23 cellular contexts compared by ENCODE assay signal in genomic region chr2:237596518-237596855, GRCh38. TPM values are rescaled to one million over a fixed set of nuclear protein-coding genes. Genes with fewer than 3 reads are reported as not detected.
"Had no signal": no experiment of that assay in that cellular context is flagged by ENCODE, and none has a peak within 500 bp of the region (broad histone marks: within the 10 kb centered on the region; RNA-seq: fewer than 3 reads in every experiment).

No MANE protein-coding gene starts in this region.

- ATAC-seq: activated naive CD8-positive, alpha-beta T cell treated with anti-CD3 and anti-CD28 coated beads, Interleukin-2, amount 50 U/mL, for 24 hours; gastrocnemius medialis; heart right ventricle; left lung had no signal

- H3K27ac ChIP-seq: gastrocnemius medialis, left lung, neural progenitor cell, parathyroid adenoma had no signal

- H3K9me3 ChIP-seq: gastrocnemius medialis, heart right ventricle, left lung had no signal

- DNase-seq: activated CD4-positive, alpha-beta memory T cell treated with anti-CD3 and anti-CD28 coated beads, Interleukin-2, amount 10 ng/mL, durations not matched to agents 7 days and 5 days; activated CD4-positive, alpha-beta T cell treated with anti-CD3 and anti-CD28 coated beads for 1 hour; activated naive CD4-positive, alpha-beta T cell treated with Interleukin-2 at 50 U/mL for 16 hours; activated naive CD8-positive, alpha-beta T cell treated with anti-CD3 and anti-CD28 coated beads, Interleukin-2, amount 50 U/mL, for 24 hours; effector CD4-positive, alpha-beta T cell; gastrocnemius medialis; heart right ventricle; left lung; retina; stimulated activated CD4-positive, alpha-beta T cell treated with anti-CD3 and anti-CD28 coated beads, Interleukin-1b, Interleukin-23, amount 100 ng/mL, for 48 hours; substantia nigra; SW 1271; T-helper 9 cell had no signal

- H3K9ac ChIP-seq: neural progenitor cell, parathyroid adenoma had no signal

- H3K4me3 Mint-ChIP-seq: activated CD4-positive, alpha-beta memory T cell treated with anti-CD3 and anti-CD28 coated beads, Interleukin-2, amount 10 ng/mL, durations not matched to agents 7 days and 5 days; activated naive CD8-positive, alpha-beta T cell treated with anti-CD3 and anti-CD28 coated beads, Interleukin-2, amount 50 U/mL, for 24 hours; activated T-helper 1 cell treated with anti-CD3 and anti-CD28 coated beads, Interleukin-12 subunit alpha, Interleukin-12 subunit beta, Interleukin-2, Interleukin-4 antibody, amounts not matched to agents 30 ng/mL and 10 ng/mL and 1 ng/mL, durations not matched to agents 14 hours and 24 hours and 36 hours; neural progenitor cell; stimulated activated memory B cell treated with anti-CD40 and anti-IgM and Interleukin-4, amounts not matched to agents 10 μg/mL and 1 μg/mL and 100 μg/mL, for 72 hours had no signal

- H3K27me3 Mint-ChIP-seq: activated CD4-positive, alpha-beta memory T cell treated with anti-CD3 and anti-CD28 coated beads, Interleukin-2, amount 10 ng/mL, durations not matched to agents 7 days and 5 days; activated naive CD8-positive, alpha-beta T cell treated with anti-CD3 and anti-CD28 coated beads, Interleukin-2, amount 50 U/mL, for 24 hours; stimulated activated memory B cell treated with anti-CD40 and anti-IgM and Interleukin-4, amounts not matched to agents 10 μg/mL and 1 μg/mL and 100 μg/mL, for 72 hours had no signal

- H3K36me3 Mint-ChIP-seq: neural progenitor cell; stimulated activated memory B cell treated with anti-CD40 and anti-IgM and Interleukin-4, amounts not matched to agents 10 μg/mL and 1 μg/mL and 100 μg/mL, for 72 hours had no signal

- H3K27ac Mint-ChIP-seq: activated CD4-positive, alpha-beta memory T cell treated with anti-CD3 and anti-CD28 coated beads, Interleukin-2, amount 10 ng/mL, durations not matched to agents 7 days and 5 days; activated naive CD8-positive, alpha-beta T cell treated with anti-CD3 and anti-CD28 coated beads, Interleukin-2, amount 50 U/mL, for 24 hours; activated T-helper 1 cell treated with anti-CD3 and anti-CD28 coated beads, Interleukin-12 subunit alpha, Interleukin-12 subunit beta, Interleukin-2, Interleukin-4 antibody, amounts not matched to agents 30 ng/mL and 10 ng/mL and 1 ng/mL, durations not matched to agents 14 hours and 24 hours and 36 hours; neural progenitor cell; stimulated activated memory B cell treated with anti-CD40 and anti-IgM and Interleukin-4, amounts not matched to agents 10 μg/mL and 1 μg/mL and 100 μg/mL, for 72 hours had no signal

- H3K4me2 ChIP-seq: neural progenitor cell, smooth muscle cell had no signal

- H3K4me3 ChIP-seq: cardiac muscle cell, gastrocnemius medialis, heart right ventricle, left lung, neural progenitor cell, smooth muscle cell had no signal

- H3K36me3 ChIP-seq: cardiac muscle cell, gastrocnemius medialis, heart right ventricle, left lung, neural progenitor cell had no signal

- H3K79me2 ChIP-seq: parathyroid adenoma had no signal

- H3K9me3 Mint-ChIP-seq: activated CD4-positive, alpha-beta memory T cell treated with anti-CD3 and anti-CD28 coated beads, Interleukin-2, amount 10 ng/mL, durations not matched to agents 7 days and 5 days; activated naive CD8-positive, alpha-beta T cell treated with anti-CD3 and anti-CD28 coated beads, Interleukin-2, amount 50 U/mL, for 24 hours; activated T-helper 1 cell treated with anti-CD3 and anti-CD28 coated beads, Interleukin-12 subunit alpha, Interleukin-12 subunit beta, Interleukin-2, Interleukin-4 antibody, amounts not matched to agents 30 ng/mL and 10 ng/mL and 1 ng/mL, durations not matched to agents 14 hours and 24 hours and 36 hours; neural progenitor cell; stimulated activated memory B cell treated with anti-CD40 and anti-IgM and Interleukin-4, amounts not matched to agents 10 μg/mL and 1 μg/mL and 100 μg/mL, for 72 hours had no signal

- H3K27me3 ChIP-seq: cardiac muscle cell, gastrocnemius medialis, heart right ventricle, left lung had no signal

RNA-seq across cellular contexts. Expression of gene RAB17, which starts 6.0 kb away (rescaled TPM):
- total RNA-seq: activated CD4-positive, alpha-beta memory T cell treated with anti-CD3 and anti-CD28 coated beads, Interleukin-2, amount 10 ng/mL, durations not matched to agents 7 days and 5 days; activated T-helper 1 cell treated with anti-CD3 and anti-CD28 coated beads, Interleukin-12 subunit alpha, Interleukin-12 subunit beta, Interleukin-2, Interleukin-4 antibody, amounts not matched to agents 30 ng/mL and 10 ng/mL and 1 ng/mL, durations not matched to agents 14 hours and 24 hours and 36 hours had no signal

RNA-seq across cellular contexts. Expression of gene PRLH, which starts 30.1 kb away (rescaled TPM):
- total RNA-seq: activated CD4-positive, alpha-beta memory T cell treated with anti-CD3 and anti-CD28 coated beads, Interleukin-2, amount 10 ng/mL, durations not matched to agents 7 days and 5 days; activated T-helper 1 cell treated with anti-CD3 and anti-CD28 coated beads, Interleukin-12 subunit alpha, Interleukin-12 subunit beta, Interleukin-2, Interleukin-4 antibody, amounts not matched to agents 30 ng/mL and 10 ng/mL and 1 ng/mL, durations not matched to agents 14 hours and 24 hours and 36 hours; astrocyte; cardiac muscle cell; fibroblast of lung; gastrocnemius medialis; heart right ventricle; left lung; mesenteric fat pad; smooth muscle cell; ureter had no signal
- polyA plus RNA-seq: cardiac muscle cell, fibroblast of lung, heart right ventricle, smooth muscle cell had no signal
